ENCODE assay signal across 13 cellular contexts in the genomic region with DNA sequence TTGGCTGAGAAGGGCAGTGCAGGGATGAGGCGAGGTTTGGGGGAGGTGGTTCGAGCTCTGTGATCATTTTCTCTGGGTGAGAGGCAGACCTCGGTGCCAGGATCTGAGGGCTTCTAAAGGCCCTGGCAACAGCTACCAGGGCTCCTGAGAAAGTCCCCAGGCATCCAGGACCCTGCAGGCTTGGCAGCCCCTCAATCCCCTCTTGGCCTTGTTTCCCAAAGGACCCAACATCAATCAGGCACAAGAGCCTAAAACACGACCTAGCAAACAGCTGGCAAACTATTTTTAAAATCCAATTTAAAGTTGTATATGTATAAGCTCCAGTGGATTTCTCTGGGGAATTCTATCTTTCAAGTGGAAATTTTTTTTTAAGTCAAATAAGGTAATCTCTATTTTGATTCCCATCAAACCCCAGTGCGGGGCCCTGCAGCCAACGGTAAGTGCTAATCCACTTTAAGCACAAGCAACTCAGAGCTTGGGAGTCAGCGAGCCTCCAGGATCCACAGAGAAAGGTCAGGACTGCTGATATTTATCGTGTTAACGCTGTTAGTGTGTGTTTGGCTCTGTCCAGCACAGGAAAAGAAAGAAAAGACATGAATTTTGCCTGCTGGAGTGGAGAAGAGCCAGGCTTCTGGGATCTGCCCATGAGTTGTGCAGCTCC. TPM values are rescaled to one million over a fixed set of nuclear protein-coding genes. Genes with fewer than 3 reads are reported as not detected.
A peak's percentile ranks its signal among the peaks of the same experiment; 100 is the strongest.
DNase-seq lines count a peak whose midpoint lies in the region; ATAC-seq, FAIRE-seq and TF ChIP-seq lines count a peak whose summit lies in the region.
"Had no signal": no experiment of that assay in that cellular context is flagged by ENCODE, and none has a peak within 500 bp of the region (broad histone marks: within the 10 kb centered on the region; RNA-seq: fewer than 3 reads in every experiment).

No MANE protein-coding gene starts in this region.

- H3K9me2 ChIP-seq in PC-3 (replicated peaks; ENCODE audit: low read length) = no peaks in the 10 kb centered on the region; the same call in 1 of the 2 replicates

- TF ChIP-seq RAD21 in A549 (conservative IDR thresholded peaks at IDR 0.05 in 1 of 2, IDR thresholded peaks at IDR 0.05 in 1 of 2) = no peak

- H2AK5ac ChIP-seq in neuronal stem cell (ENCODE audit: low read depth, low read length) = no peak overlapping the region

- no peaks in the 10 kb centered on the region for H3K36me3 Mint-ChIP-seq in activated CD4-positive, alpha-beta T cell treated with anti-CD3 and anti-CD28 coated beads, Interleukin-2, amount 10 ng/mL, durations not matched to agents 24 days and 14 days (ENCODE audit: low read depth)
- H3K36me3 Mint-ChIP-seq in stimulated activated effector memory CD8-positive, alpha-beta T cell treated with anti-CD3 and anti-CD28 coated beads, Interleukin-12 subunit alpha, Interleukin-12 subunit beta, amount 100 ng/mL, for 72 hours = no peaks in the 10 kb centered on the region
- H3K36me3 Mint-ChIP-seq in activated CD8-positive, alpha-beta T cell treated with anti-CD3 and anti-CD28 coated beads for 36 hours (ENCODE audit: low read depth) = no peaks in the 10 kb centered on the region

- intact Hi-C loops in PC-3 (cut with micrococcal nuclease) (no loop called here), esophagus squamous epithelium (cut with DNase I) (no loop called here)
- intact Hi-C loops in activated CD4-positive, alpha-beta T cell treated with anti-CD3 and anti-CD28 coated beads, Interleukin-2, amount 10 ng/mL, durations not matched to agents 24 days and 14 days (cut with micrococcal nuclease) = no loop called here
- intact Hi-C loops in activated CD8-positive, alpha-beta T cell treated with anti-CD3 and anti-CD28 coated beads for 36 hours (cut with micrococcal nuclease) = no loop called here

- no peak overlapping the region for H4K91ac ChIP-seq in neuronal stem cell (ENCODE audit: low read depth, low read length, poor library complexity)

- BruUV-seq in PC-3 (replicated peaks; lab: Mats Ljungman, UMichigan) = no TSS peak

- ATAC-seq in A549 (peak; percentile 30 to 56; a peak in 4 of 6 replicates), PC-3 (peak; percentile 52)
- ATAC-seq in stimulated activated effector memory CD8-positive, alpha-beta T cell treated with anti-CD3 and anti-CD28 coated beads, Interleukin-12 subunit alpha, Interleukin-12 subunit beta, amount 100 ng/mL, for 72 hours = no peak
- ATAC-seq in activated CD8-positive, alpha-beta T cell treated with anti-CD3 and anti-CD28 coated beads for 36 hours = no peak
- ATAC-seq: activated T-helper 17 cell treated with anti-CD3 and anti-CD28 coated beads, Interleukin-2, amount 50 U/mL, for 72 hours; T-helper 17 cell had no signal

- H3K4me2 ChIP-seq in A549 = 0 out of 3 replicates have a peak overlapping the region, but pooled peaks have one; percentile 5
- no peak overlapping the region for H3K4me2 ChIP-seq in PC-3 (ENCODE audit: low read length)
- H3K4me2 ChIP-seq in neuronal stem cell (ENCODE audit: insufficient read depth, low read length, poor library complexity, severe bottlenecking) = no peak overlapping the region

- no peak overlapping the region for H3K4ac ChIP-seq in neuronal stem cell (ENCODE audit: low read length)

- no peak overlapping the region for H3K14ac ChIP-seq in neuronal stem cell (ENCODE audit: low read length)

- no peaks in the 10 kb centered on the region for H3K79me1 ChIP-seq in neuronal stem cell (ENCODE audit: low read depth, low read length)

- H3F3A ChIP-seq in PC-3 (ENCODE audit: low read length, unreplicated experiment) = no peaks in the 10 kb centered on the region

- H3K4me1 Mint-ChIP-seq in activated CD4-positive, alpha-beta T cell treated with anti-CD3 and anti-CD28 coated beads, Interleukin-2, amount 10 ng/mL, durations not matched to agents 24 days and 14 days = peaks cover 2% of the 10 kb centered on the region
- no peaks in the 10 kb centered on the region for H3K4me1 Mint-ChIP-seq in stimulated activated effector memory CD8-positive, alpha-beta T cell treated with anti-CD3 and anti-CD28 coated beads, Interleukin-12 subunit alpha, Interleukin-12 subunit beta, amount 100 ng/mL, for 72 hours
- H3K4me1 Mint-ChIP-seq in activated CD8-positive, alpha-beta T cell treated with anti-CD3 and anti-CD28 coated beads for 36 hours (ENCODE audit: low read depth) = no peaks in the 10 kb centered on the region
- H3K4me1 Mint-ChIP-seq: activated T-helper 17 cell treated with anti-CD3 and anti-CD28 coated beads, Interleukin-2, amount 50 U/mL, for 72 hours had no signal

- no peaks in the 10 kb centered on the region for H3K36me3 ChIP-seq in PC-3 (ENCODE audit: low read depth, low read length)
- no peaks in the 10 kb centered on the region for H3K36me3 ChIP-seq in esophagus squamous epithelium
- no peaks in the 10 kb centered on the region for H3K36me3 ChIP-seq in neuronal stem cell (replicated peaks in 1 of 2; ENCODE audit: control insufficient read depth in 2 of 2, insufficient read depth in 2 of 2, low read length in 2 of 2)

- H3K9me3 Mint-ChIP-seq in activated CD4-positive, alpha-beta T cell treated with anti-CD3 and anti-CD28 coated beads, Interleukin-2, amount 10 ng/mL, durations not matched to agents 24 days and 14 days = no peaks in the 10 kb centered on the region
- H3K9me3 Mint-ChIP-seq in stimulated activated effector memory CD8-positive, alpha-beta T cell treated with anti-CD3 and anti-CD28 coated beads, Interleukin-12 subunit alpha, Interleukin-12 subunit beta, amount 100 ng/mL, for 72 hours = no peaks in the 10 kb centered on the region
- H3K9me3 Mint-ChIP-seq in activated CD8-positive, alpha-beta T cell treated with anti-CD3 and anti-CD28 coated beads for 36 hours = no peaks in the 10 kb centered on the region
- H3K9me3 Mint-ChIP-seq: activated T-helper 17 cell treated with anti-CD3 and anti-CD28 coated beads, Interleukin-2, amount 50 U/mL, for 72 hours had no signal

- H3K79me2 ChIP-seq in PC-3 (ENCODE audit: low read length) = no peaks in the 10 kb centered on the region

- no peak overlapping the region for H3K9ac ChIP-seq in PC-3 (ENCODE audit: low read length)
- H3K9ac ChIP-seq in neuronal stem cell (ENCODE audit: low read depth, low read length, poor library complexity) = no peak overlapping the region

- peak overlapping the region; percentile 19 for H2AFZ ChIP-seq in PC-3 (ENCODE audit: low read length)
- peak overlapping the region; percentile 95 for H2AFZ ChIP-seq in neuronal stem cell (ENCODE audit: low read length)

- POLR2A ChIA-PET in A549 (lab: Yijun Ruan, JAX) = interaction anchor here (0.8 to 2.8 kb wide), 5 partner anchors 15 to 105 kb away, joined by 3 to 31 read pairs (median 3); a partner anchor contains a TSS
- POLR2A ChIA-PET in PC-3 (lab: Charles Lee; ENCODE audit: unreplicated experiment) = no interaction called here
- POLR2A ChIA-PET in activated CD8-positive, alpha-beta T cell treated with anti-CD3 and anti-CD28 coated beads for 36 hours (lab: Charles Lee) = interaction anchor here (1.1 to 2.2 kb wide), 4 partner anchors 13 to 17 kb away, joined by 3 to 10 read pairs (median 4); a partner anchor contains a TSS

- DNase-seq in A549 (ENCODE audit: low read depth in 1 of 2, low spot score in 1 of 2) (no peak), PC-3 (no peak), esophagus squamous epithelium (lab: John Stamatoyannopoulos, UW) (no peak), neuronal stem cell (ENCODE audit: low spot score) (no peak), KG1 (lab: John Stamatoyannopoulos, UW) (no peak)
- no peak for DNase-seq in activated CD4-positive, alpha-beta T cell treated with anti-CD3 and anti-CD28 coated beads, Interleukin-2, amount 10 ng/mL, durations not matched to agents 24 days and 14 days
- no peak for DNase-seq in stimulated activated effector memory CD8-positive, alpha-beta T cell treated with anti-CD3 and anti-CD28 coated beads, Interleukin-12 subunit alpha, Interleukin-12 subunit beta, amount 100 ng/mL, for 72 hours (ENCODE audit: low spot score in 2 of 2)
- DNase-seq in activated CD8-positive, alpha-beta T cell treated with anti-CD3 and anti-CD28 coated beads for 36 hours = no peak
- DNase-seq: mucosa of descending colon, NCI-H446, T-helper 17 cell had no signal

- FAIRE-seq in A549 (lab: Jason Lieb, UNC) = no peak

- no peak overlapping the region for H2BK5ac ChIP-seq in neuronal stem cell (ENCODE audit: low read length)

- no peak overlapping the region for H2BK12ac ChIP-seq in neuronal stem cell (ENCODE audit: low read length)

- H3K27ac ChIP-seq in A549 (peak overlapping the region; percentile 18 to 65; a peak in 4 of 6 replicates), PC-3 (ENCODE audit: low read length) (no peak overlapping the region), esophagus squamous epithelium (peak overlapping the region in 3 of 4 donors; percentile 57 to 70 (median 60)), neuronal stem cell (replicated peaks; ENCODE audit: low read length) (peak overlapping the region; percentile 5)
- H3K27ac ChIP-seq: epithelial cell of prostate had no signal

- H3K9me3 ChIP-seq in A549 (no peaks in the 10 kb centered on the region), PC-3 (ENCODE audit: low read length) (no peaks in the 10 kb centered on the region), esophagus squamous epithelium (no peaks in the 10 kb centered on the region), neuronal stem cell (replicated peaks in 1 of 2; ENCODE audit: control insufficient read depth in 2 of 2, insufficient read depth in 1 of 2, low read depth in 1 of 2, low read length in 2 of 2) (peaks cover 0 to under 1% of the 10 kb centered on the region in 2 donors)
- H3K9me3 ChIP-seq: mucosa of descending colon had no signal

- H3K4me1 ChIP-seq in A549 (peaks cover 23% of the 10 kb centered on the region), PC-3 (ENCODE audit: insufficient read depth, low read length) (0 out of 2 replicates have a peak, but pooled peaks cover 5% of the 10 kb centered on the region), esophagus squamous epithelium (peaks cover 0 to 27% (median 7%) of the 10 kb centered on the region in 3 donors), neuronal stem cell (ENCODE audit: control insufficient read depth in 2 of 2, insufficient read depth in 1 of 2, low read depth in 1 of 2, low read length in 2 of 2) (peaks cover 7 to 13% of the 10 kb centered on the region in 2 donors)

- CTCF ChIA-PET in A549 (lab: Yijun Ruan, JAX) = interaction anchor here (0.5 to 15.1 kb wide), 8 partner anchors 11 to 134 kb away, joined by 3 to 145 read pairs (median 4); a partner anchor contains a TSS
- CTCF ChIA-PET in PC-3 (lab: Charles Lee) = no interaction called here
- CTCF ChIA-PET in activated CD8-positive, alpha-beta T cell treated with anti-CD3 and anti-CD28 coated beads for 36 hours (lab: Charles Lee) = interaction anchor here (0.9 to 3.0 kb wide), 2 partner anchors 11 to 105 kb away, joined by 3 to 7 read pairs; no protein-coding TSS in a partner anchor

- WGBS in A549 (ENCODE audit: missing lambda C conversion rate) = 69% methylated on average over 9 of the region's 9 CpGs
- 52 to 58% methylated on average over 9 of the region's 9 CpGs for WGBS in esophagus squamous epithelium, 2 donors
- WGBS in neuronal stem cell (ENCODE audit: extremely low coverage in 2 of 2, insufficient read length in 2 of 2, insufficient replicate concordance in 1 of 2), 2 donors = no CpG with 5 or more reads among the region's 9 CpGs

- no peak for TF ChIP-seq EP300 in A549 (IDR thresholded peaks at IDR 0.05)

- H3K4me3 ChIP-seq in A549 = no peak overlapping the region
- no peak overlapping the region for H3K4me3 ChIP-seq in PC-3 (ENCODE audit: low read length)
- no peak overlapping the region for H3K4me3 ChIP-seq in esophagus squamous epithelium
- H3K4me3 ChIP-seq in neuronal stem cell (ENCODE audit: low read length in 2 of 2) = no peak overlapping the region
- H3K4me3 ChIP-seq: mucosa of descending colon had no signal

- H3K27me3 ChIP-seq in PC-3 (ENCODE audit: low read length) (no peaks in the 10 kb centered on the region), esophagus squamous epithelium (no peaks in the 10 kb centered on the region), neuronal stem cell (ENCODE audit: control insufficient read depth in 3 of 3, insufficient read depth in 3 of 3, low read depth in 1 of 3, low read length in 3 of 3) (peaks cover 0 to 5% (median 0%) of the 10 kb centered on the region in 3 experiments)

- H3K27me3 Mint-ChIP-seq in activated CD4-positive, alpha-beta T cell treated with anti-CD3 and anti-CD28 coated beads, Interleukin-2, amount 10 ng/mL, durations not matched to agents 24 days and 14 days = peaks cover 21% of the 10 kb centered on the region
- peaks cover 5% of the 10 kb centered on the region for H3K27me3 Mint-ChIP-seq in activated CD8-positive, alpha-beta T cell treated with anti-CD3 and anti-CD28 coated beads for 36 hours

- TF ChIP-seq CTCF in A549 (IDR thresholded peaks at IDR 0.05) = no peak
- no peak for TF ChIP-seq CTCF in PC-3 (conservative IDR thresholded peaks at IDR 0.05; ENCODE audit: low read depth, low read length)
- TF ChIP-seq CTCF in esophagus squamous epithelium (IDR thresholded peaks at IDR 0.05) = no peak
- TF ChIP-seq CTCF in activated CD8-positive, alpha-beta T cell treated with anti-CD3 and anti-CD28 coated beads for 36 hours (IDR thresholded peaks at IDR 0.05) = no peak

- H4K20me1 ChIP-seq in PC-3 (ENCODE audit: low read length) = no peaks in the 10 kb centered on the region

- TF ChIP-seq POLR2A in A549 (IDR thresholded peaks at IDR 0.05; ENCODE audit: low read length) = no peak
- no peak for TF ChIP-seq POLR2A in esophagus squamous epithelium (IDR thresholded peaks at IDR 0.05)

- H3K23ac ChIP-seq in neuronal stem cell (ENCODE audit: low read depth, low read length, poor library complexity) = no peak overlapping the region

- H2BK120ac ChIP-seq in neuronal stem cell (ENCODE audit: low read depth, low read length) = no peak overlapping the region

- no peak overlapping the region for H2BK15ac ChIP-seq in neuronal stem cell (ENCODE audit: low read length)

- no peak overlapping the region for H3K27ac Mint-ChIP-seq in activated CD4-positive, alpha-beta T cell treated with anti-CD3 and anti-CD28 coated beads, Interleukin-2, amount 10 ng/mL, durations not matched to agents 24 days and 14 days
- no peak overlapping the region for H3K27ac Mint-ChIP-seq in stimulated activated effector memory CD8-positive, alpha-beta T cell treated with anti-CD3 and anti-CD28 coated beads, Interleukin-12 subunit alpha, Interleukin-12 subunit beta, amount 100 ng/mL, for 72 hours
- H3K27ac Mint-ChIP-seq in activated CD8-positive, alpha-beta T cell treated with anti-CD3 and anti-CD28 coated beads for 36 hours = no peak overlapping the region
- H3K27ac Mint-ChIP-seq: activated T-helper 17 cell treated with anti-CD3 and anti-CD28 coated beads, Interleukin-2, amount 50 U/mL, for 72 hours; T-helper 17 cell had no signal

- H4K8ac ChIP-seq in neuronal stem cell (ENCODE audit: low read depth, low read length) = no peak overlapping the region

- no peak overlapping the region for H3K4me3 Mint-ChIP-seq in activated CD4-positive, alpha-beta T cell treated with anti-CD3 and anti-CD28 coated beads, Interleukin-2, amount 10 ng/mL, durations not matched to agents 24 days and 14 days
- no peak overlapping the region for H3K4me3 Mint-ChIP-seq in stimulated activated effector memory CD8-positive, alpha-beta T cell treated with anti-CD3 and anti-CD28 coated beads, Interleukin-12 subunit alpha, Interleukin-12 subunit beta, amount 100 ng/mL, for 72 hours
- no peak overlapping the region for H3K4me3 Mint-ChIP-seq in activated CD8-positive, alpha-beta T cell treated with anti-CD3 and anti-CD28 coated beads for 36 hours
- H3K4me3 Mint-ChIP-seq: activated T-helper 17 cell treated with anti-CD3 and anti-CD28 coated beads, Interleukin-2, amount 50 U/mL, for 72 hours; T-helper 17 cell had no signal

- H3K18ac ChIP-seq in neuronal stem cell (ENCODE audit: low read length) = peak overlapping the region; percentile 5

RNA-seq across cellular contexts. Expression of a gene that starts 14.9 kb away (rescaled TPM):
- 1,024 and 1,329 TPM in 2 replicates for polyA plus RNA-seq in A549 (2011; rRNA removed)
- 197 and 230 TPM in 2 replicates for polyA plus RNA-seq in A549 (2012; cell fraction: cytosol; rRNA removed)
- polyA plus RNA-seq in A549 (2012; cell fraction: nucleus; rRNA removed) = 533 and 600 TPM in 2 replicates
- 370 to 430 TPM (median 400 TPM) in 3 replicates for polyA plus RNA-seq in A549 (2017; fragmentation: RNase III; extraction: RNeasy Plus Mini Kit Qiagen cat#74134 plus additional on column Dnase treatment)
- polyA minus RNA-seq in A549 (2011; rRNA and poly(A)+ RNA removed) = 421 and 591 TPM in 2 replicates
- 304 and 309 TPM in 2 replicates for total RNA-seq in PC-3 (2014; rRNA removed)
- total RNA-seq in esophagus squamous epithelium = 100 to 1,000 TPM in 2 of 4 donors, 10 to 100 TPM in 2; 81.8 to 272 (median 121) TPM
- 158 TPM for polyA plus RNA-seq in neuronal stem cell (2013, experiment 1 of 2)
- polyA plus RNA-seq in neuronal stem cell (2013, experiment 2 of 2) = 153 TPM
- 481 and 492 TPM in 2 replicates for total RNA-seq in activated CD4-positive, alpha-beta T cell treated with anti-CD3 and anti-CD28 coated beads, Interleukin-2, amount 10 ng/mL, durations not matched to agents 24 days and 14 days
- 100 to 1,000 TPM; 276 to 282 TPM for total RNA-seq in activated CD8-positive, alpha-beta T cell treated with anti-CD3 and anti-CD28 coated beads for 36 hours

RNA-seq across cellular contexts. Expression of a gene that starts 37.3 kb away (rescaled TPM):
- polyA plus RNA-seq in A549 (2011; rRNA removed) = 39.0 and 49.6 TPM in 2 replicates
- 49.1 and 53.4 TPM in 2 replicates for polyA plus RNA-seq in A549 (2012; cell fraction: cytosol; rRNA removed)
- polyA plus RNA-seq in A549 (2012; cell fraction: nucleus; rRNA removed) = 69.5 and 77.4 TPM in 2 replicates
- 48.7 to 58.5 TPM (median 55.1 TPM) in 3 replicates for polyA plus RNA-seq in A549 (2017; fragmentation: RNase III; extraction: RNeasy Plus Mini Kit Qiagen cat#74134 plus additional on column Dnase treatment)
- 99.1 and 106 TPM in 2 replicates for polyA minus RNA-seq in A549 (2011; rRNA and poly(A)+ RNA removed)
- total RNA-seq in PC-3 (2014; rRNA removed) = 34.8 and 46.7 TPM in 2 replicates
- total RNA-seq in esophagus squamous epithelium = 10 to 100 TPM; 19.7 to 27.5 (median 23.3) TPM
- 22.7 TPM for polyA plus RNA-seq in neuronal stem cell (2013, experiment 1 of 2)
- 22.4 TPM for polyA plus RNA-seq in neuronal stem cell (2013, experiment 2 of 2)
- 21.8 and 23.1 TPM in 2 replicates for total RNA-seq in activated CD4-positive, alpha-beta T cell treated with anti-CD3 and anti-CD28 coated beads, Interleukin-2, amount 10 ng/mL, durations not matched to agents 24 days and 14 days
- total RNA-seq in activated CD8-positive, alpha-beta T cell treated with anti-CD3 and anti-CD28 coated beads for 36 hours = 10 to 100 TPM; 14.6 to 16.7 TPM

RNA-seq across cellular contexts. Expression of a gene that starts 53.4 kb away (rescaled TPM):
- polyA plus RNA-seq in A549 (2011; rRNA removed) (38.3 and 41.1 TPM in 2 replicates), A549 (2017; fragmentation: RNase III; extraction: RNeasy Plus Mini Kit Qiagen cat#74134 plus additional on column Dnase treatment) (17.7 to 22.4 TPM (median 18.5 TPM) in 3 replicates)
- polyA plus RNA-seq in A549 (2012; cell fraction: cytosol; rRNA removed) = 21.5 and 24.5 TPM in 2 replicates
- polyA plus RNA-seq in A549 (2012; cell fraction: nucleus; rRNA removed) = 5.7 and 12.5 TPM in 2 replicates
- 8.3 and 8.7 TPM in 2 replicates for polyA minus RNA-seq in A549 (2011; rRNA and poly(A)+ RNA removed)
- total RNA-seq in PC-3 (2014; rRNA removed) (141 and 142 TPM in 2 replicates), esophagus squamous epithelium (100 to 1,000 TPM in 1 of 4 donors, 10 to 100 TPM in 3; 78.8 to 144 (median 93.8) TPM)
- polyA plus RNA-seq in neuronal stem cell (2013, experiment 1 of 2) = 4.0 TPM
- polyA plus RNA-seq in neuronal stem cell (2013, experiment 2 of 2) = 4.0 TPM
- 90.9 and 91.3 TPM in 2 replicates for total RNA-seq in activated CD4-positive, alpha-beta T cell treated with anti-CD3 and anti-CD28 coated beads, Interleukin-2, amount 10 ng/mL, durations not matched to agents 24 days and 14 days
- total RNA-seq in activated CD8-positive, alpha-beta T cell treated with anti-CD3 and anti-CD28 coated beads for 36 hours = 10 to 100 TPM; 84.5 to 91.1 TPM

Comparison
In these comparisons a context has a peak if more than half of its experiments do, and no peak if none do; other contexts are left out.
1. ATAC-seq: peak in A549 (2 of 2) and PC-3 (single experiment); none in stimulated activated effector memory CD8-positive, alpha-beta T cell treated with anti-CD3 and anti-CD28 coated beads, Interleukin-12 subunit alpha, Interleukin-12 subunit beta, amount 100 ng/mL, for 72 hours (single experiment) and activated CD8-positive, alpha-beta T cell treated with anti-CD3 and anti-CD28 coated beads for 36 hours (single experiment).